In genomic region chr1:157155658-157156057, GRCh38 we compare ENCODE assay signal across 9 cellular contexts. TPM values are rescaled to one million over a fixed set of nuclear protein-coding genes. Genes with fewer than 3 reads are reported as not detected.
A peak's percentile ranks its signal among the peaks of the same experiment; 100 is the strongest.
DNase-seq lines count a peak whose midpoint lies in the region; ATAC-seq lines count a peak whose summit lies in the region.
"Had no signal": no experiment of that assay in that cellular context is flagged by ENCODE, and none has a peak within 500 bp of the region (broad histone marks: within the 10 kb centered on the region; RNA-seq: fewer than 3 reads in every experiment).

No MANE protein-coding gene starts in this region.

- H3K27ac ChIP-seq in aorta (ENCODE audit: low read depth in 1 of 2, low read length in 2 of 2) = no peak overlapping the region
- H3K27ac ChIP-seq: neutrophil had no signal

- 10 to 15% methylated on average over 8 of the region's 8 CpGs for WGBS in aorta, 2 donors

- H3K9me3 Mint-ChIP-seq in activated naive CD8-positive, alpha-beta T cell (ENCODE audit: low read depth) = no peaks in the 10 kb centered on the region
- no peaks in the 10 kb centered on the region for H3K9me3 Mint-ChIP-seq in activated naive CD8-positive, alpha-beta T cell treated with anti-CD3 and anti-CD28 coated beads for 36 hours
- no peaks in the 10 kb centered on the region for H3K9me3 Mint-ChIP-seq in activated CD8-positive, alpha-beta T cell treated with anti-CD3 and anti-CD28 coated beads, Interleukin-2, amount 10 ng/mL, durations not matched to agents 7 days and 5 days (ENCODE audit: insufficient read depth)

- H3K4me3 ChIP-seq in aorta (ENCODE audit: low read length in 2 of 2) = no peak overlapping the region

- POLR2A ChIA-PET in activated CD8-positive, alpha-beta T cell treated with anti-CD3 and anti-CD28 coated beads, Interleukin-2, amount 10 ng/mL, durations not matched to agents 7 days and 5 days (lab: Charles Lee) = interaction anchor here (2.7 to 3.1 kb wide), 2 partner anchors 18 to 65 kb away, joined by 10 to 18 read pairs; partner anchors contain the start of gene ETV3

- DNase-seq in activated naive CD8-positive, alpha-beta T cell treated with anti-CD3 and anti-CD28 coated beads for 36 hours = no peak
- DNase-seq in activated CD8-positive, alpha-beta T cell treated with anti-CD3 and anti-CD28 coated beads, Interleukin-2, amount 10 ng/mL, durations not matched to agents 7 days and 5 days = no peak
- DNase-seq in left lobe of liver (ENCODE audit: low spot score) = no peak
- no peak for DNase-seq in aorta
- no peak for DNase-seq in hypothalamus (lab: John Stamatoyannopoulos, UW)

- no peaks in the 10 kb centered on the region for H3K27me3 ChIP-seq in aorta (ENCODE audit: control insufficient read depth in 1 of 2, insufficient read depth in 2 of 2, low read length in 1 of 2)

- H3K4me3 Mint-ChIP-seq in activated naive CD8-positive, alpha-beta T cell = peak overlapping the region; percentile 46
- H3K4me3 Mint-ChIP-seq in activated naive CD8-positive, alpha-beta T cell treated with anti-CD3 and anti-CD28 coated beads for 36 hours = no peak overlapping the region
- H3K4me3 Mint-ChIP-seq in activated CD8-positive, alpha-beta T cell treated with anti-CD3 and anti-CD28 coated beads, Interleukin-2, amount 10 ng/mL, durations not matched to agents 7 days and 5 days = peak overlapping the region; percentile 12

- CTCF ChIA-PET in activated CD8-positive, alpha-beta T cell treated with anti-CD3 and anti-CD28 coated beads, Interleukin-2, amount 10 ng/mL, durations not matched to agents 7 days and 5 days (lab: Charles Lee) = interaction anchor here (0.7 to 13.2 kb wide), 28 partner anchors 8 to 356 kb away, joined by 3 to 470 read pairs (median 4); partner anchors contain the start of genes ETV3 and ETV3L

- peaks cover 5% of the 10 kb centered on the region for H3K27me3 Mint-ChIP-seq in activated naive CD8-positive, alpha-beta T cell
- peaks cover 12% of the 10 kb centered on the region for H3K27me3 Mint-ChIP-seq in activated naive CD8-positive, alpha-beta T cell treated with anti-CD3 and anti-CD28 coated beads for 36 hours
- peaks cover 21% of the 10 kb centered on the region for H3K27me3 Mint-ChIP-seq in activated CD8-positive, alpha-beta T cell treated with anti-CD3 and anti-CD28 coated beads, Interleukin-2, amount 10 ng/mL, durations not matched to agents 7 days and 5 days (ENCODE audit: low read depth)

- no peaks in the 10 kb centered on the region for H3K4me1 ChIP-seq in aorta (ENCODE audit: control insufficient read depth in 1 of 2, insufficient read depth in 2 of 2, low read length in 2 of 2)

- H3K36me3 ChIP-seq in aorta (ENCODE audit: control insufficient read depth in 1 of 2, insufficient read depth in 2 of 2, low read length in 1 of 2) = no peaks in the 10 kb centered on the region
- H3K36me3 ChIP-seq: neutrophil had no signal

- intact Hi-C loops in aorta (cut with DNase I) = loop anchor here (1.0 to 2.0 kb wide), 2 partner anchors 65 kb away; no protein-coding TSS in a partner anchor

- no peak overlapping the region for H3K27ac Mint-ChIP-seq in activated naive CD8-positive, alpha-beta T cell
- H3K27ac Mint-ChIP-seq in activated naive CD8-positive, alpha-beta T cell treated with anti-CD3 and anti-CD28 coated beads for 36 hours = no peak overlapping the region
- peak overlapping the region; percentile 67 for H3K27ac Mint-ChIP-seq in activated CD8-positive, alpha-beta T cell treated with anti-CD3 and anti-CD28 coated beads, Interleukin-2, amount 10 ng/mL, durations not matched to agents 7 days and 5 days

- H3K36me3 Mint-ChIP-seq in activated naive CD8-positive, alpha-beta T cell = no peaks in the 10 kb centered on the region
- H3K36me3 Mint-ChIP-seq in activated naive CD8-positive, alpha-beta T cell treated with anti-CD3 and anti-CD28 coated beads for 36 hours = no peaks in the 10 kb centered on the region
- no peaks in the 10 kb centered on the region for H3K36me3 Mint-ChIP-seq in activated CD8-positive, alpha-beta T cell treated with anti-CD3 and anti-CD28 coated beads, Interleukin-2, amount 10 ng/mL, durations not matched to agents 7 days and 5 days (ENCODE audit: low read depth)

- no peaks in the 10 kb centered on the region for H3K9me3 ChIP-seq in aorta (ENCODE audit: control insufficient read depth, low read length)
- H3K9me3 ChIP-seq: neutrophil had no signal

- ATAC-seq in activated CD8-positive, alpha-beta T cell treated with anti-CD3 and anti-CD28 coated beads, Interleukin-2, amount 10 ng/mL, durations not matched to agents 7 days and 5 days = no peak
- ATAC-seq in left lobe of liver (peak; percentile 24), aorta (ENCODE audit: low FRiP score) (peak; percentile 37), HG03196 (IDR thresholded peaks at IDR 0.05; ENCODE audit: unreplicated experiment) (no peak), GM19455 (IDR thresholded peaks at IDR 0.05; ENCODE audit: unreplicated experiment) (no peak)

- peaks cover 25% of the 10 kb centered on the region for H3K4me1 Mint-ChIP-seq in activated naive CD8-positive, alpha-beta T cell (ENCODE audit: low read depth)
- peaks cover 13% of the 10 kb centered on the region for H3K4me1 Mint-ChIP-seq in activated naive CD8-positive, alpha-beta T cell treated with anti-CD3 and anti-CD28 coated beads for 36 hours
- H3K4me1 Mint-ChIP-seq in activated CD8-positive, alpha-beta T cell treated with anti-CD3 and anti-CD28 coated beads, Interleukin-2, amount 10 ng/mL, durations not matched to agents 7 days and 5 days (ENCODE audit: low read depth) = peaks cover 32% of the 10 kb centered on the region

RNA-seq across cellular contexts. Expression of gene ETV3, which starts 17.5 kb away (rescaled TPM):
- 10 to 100 TPM; 23.1 to 23.5 TPM for total RNA-seq in activated naive CD8-positive, alpha-beta T cell treated with anti-CD3 and anti-CD28 coated beads for 36 hours
- 10 to 100 TPM; 38.2 to 40.2 TPM for total RNA-seq in activated CD8-positive, alpha-beta T cell treated with anti-CD3 and anti-CD28 coated beads, Interleukin-2, amount 10 ng/mL, durations not matched to agents 7 days and 5 days
- total RNA-seq in left lobe of liver (6.0 TPM), aorta (10 to 100 TPM; 29.1 to 33.6 TPM)
- polyA plus RNA-seq in aorta = 10 to 100 TPM in 1 of 2 donors, 1 to 10 TPM in 1; 6.6 to 15.3 TPM

RNA-seq across cellular contexts. Expression of gene ETV3L, which starts 56.0 kb away (rescaled TPM):
- not detected for total RNA-seq in activated naive CD8-positive, alpha-beta T cell treated with anti-CD3 and anti-CD28 coated beads for 36 hours
- total RNA-seq in activated CD8-positive, alpha-beta T cell treated with anti-CD3 and anti-CD28 coated beads, Interleukin-2, amount 10 ng/mL, durations not matched to agents 7 days and 5 days = not detected
- total RNA-seq in left lobe of liver (not detected), aorta (not detected)
- polyA plus RNA-seq in aorta = not detected

Comparison
In these comparisons a context has a peak if more than half of its experiments do, and no peak if none do; other contexts are left out.
1. ATAC-seq: peak in left lobe of liver (single experiment) and aorta (single experiment); none in activated CD8-positive, alpha-beta T cell treated with anti-CD3 and anti-CD28 coated beads, Interleukin-2, amount 10 ng/mL, durations not matched to agents 7 days and 5 days (single experiment), HG03196 (single experiment) and GM19455 (single experiment).